Comparison of ENCODE assay signal across 23 cellular contexts in the genomic region with DNA sequence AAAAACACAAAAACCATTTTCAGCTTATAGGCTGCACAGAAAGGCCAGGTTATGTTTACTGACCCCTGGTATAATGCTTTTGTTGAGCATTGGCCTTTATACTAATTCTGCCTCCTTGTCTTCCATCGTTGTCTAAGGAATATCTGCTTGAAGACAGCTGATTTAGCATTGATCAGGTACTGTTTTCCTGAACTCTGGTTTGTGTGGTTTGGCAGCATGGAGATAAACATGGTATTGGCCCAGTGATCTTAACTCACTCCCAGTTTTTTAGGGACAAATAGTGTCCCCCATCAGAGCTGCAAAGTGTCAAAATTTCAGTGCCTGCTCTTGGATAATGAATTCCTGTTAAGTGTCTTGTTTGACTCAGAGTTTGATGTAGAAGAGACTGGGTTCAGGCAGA.
"Had no signal": no experiment of that assay in that cellular context is flagged by ENCODE, and none has a peak within 500 bp of the region (broad histone marks: within the 10 kb centered on the region; RNA-seq: fewer than 3 reads in every experiment).

No MANE protein-coding gene starts in this region.

- FAIRE-seq: K562, RCC 7860 had no signal

- H3K4me3 ChIP-seq: K562, SJSA1, SK-N-MC had no signal

- H3K4me1 ChIP-seq: SJSA1 had no signal

- H3K27ac Mint-ChIP-seq: IgD-negative memory B cell had no signal

- H3K27ac ChIP-seq: KMS-11, SJSA1, SK-N-MC had no signal

- H3K9ac ChIP-seq: KMS-11 had no signal

- H3K27me3 ChIP-seq: SJSA1 had no signal

- H3K27me3 Mint-ChIP-seq: IgD-negative memory B cell had no signal

- DNase-seq: Kasumi-1, MM.1S, MV-4-11, NCI-H1048, NCI-H1105, NCI-H1417, NCI-H1436 treated with DMSO at 0.1 percent for 48 hours, NCI-H1694, NCI-H187 treated with DMSO at 0.1 percent for 48 hours, NCI-H2029 treated with DMSO at 0.1 percent for 48 hours, NCI-H345, NCI-H524, NCI-H526 treated with DMSO at 0.1 percent for 48 hours, NCI-H748 treated with DMSO at 0.1 percent for 48 hours, Right ventricle myocardium superior, RPMI8226, SIG-M5 had no signal

- H3K4me2 ChIP-seq: KMS-11 had no signal

- ATAC-seq: K562 had no signal

- H3K9me3 ChIP-seq: SJSA1 had no signal
